ENCODE assay signal across 12 cellular contexts in the genomic region with DNA sequence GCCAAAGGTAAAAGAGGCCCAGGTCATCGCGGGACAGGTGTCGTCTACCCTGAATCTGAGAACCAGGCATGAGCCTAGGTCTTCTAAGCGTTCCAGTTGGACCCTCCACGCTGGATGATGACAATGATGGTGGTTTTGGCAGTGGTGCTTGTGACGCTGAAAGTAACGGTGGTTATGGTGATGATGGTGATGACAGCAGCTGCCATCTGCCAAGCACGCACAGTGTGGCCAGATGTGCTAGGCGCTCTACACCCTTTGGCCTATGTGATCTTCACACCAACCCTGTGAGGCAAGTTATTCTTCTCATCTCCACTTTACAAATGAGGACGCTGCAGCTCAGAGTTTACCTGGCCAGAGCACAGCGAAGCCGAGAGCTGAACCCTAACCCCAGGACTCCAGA.
DNase-seq lines count a peak whose midpoint lies in the region; ATAC-seq and TF ChIP-seq lines count a peak whose summit lies in the region.
"Had no signal": no experiment of that assay in that cellular context is flagged by ENCODE, and none has a peak within 500 bp of the region (broad histone marks: within the 10 kb centered on the region; RNA-seq: fewer than 3 reads in every experiment).

No MANE protein-coding gene starts in this region.

- H3K27me3 Mint-ChIP-seq in CD8-positive, alpha-beta memory T cell: no peaks in the 10 kb centered on the region
- peaks cover 7% of the 10 kb centered on the region for H3K27me3 Mint-ChIP-seq in endothelial cell (ENCODE audit: unreplicated experiment)
- no peaks in the 10 kb centered on the region; the same call in 1 of the 2 replicates for H3K27me3 Mint-ChIP-seq in HFFc6 (ENCODE audit: insufficient read depth)

- H3K9me3 Mint-ChIP-seq in CD8-positive, alpha-beta memory T cell: no peaks in the 10 kb centered on the region
- H3K9me3 Mint-ChIP-seq in endothelial cell (ENCODE audit: unreplicated experiment) (no peaks in the 10 kb centered on the region), HFFc6 (no peaks in the 10 kb centered on the region)

- peak overlapping the region; percentile 96 to 100 (median 98) for H3K27ac Mint-ChIP-seq in CD8-positive, alpha-beta memory T cell
- H3K27ac Mint-ChIP-seq in endothelial cell (ENCODE audit: unreplicated experiment) (no peak overlapping the region), HFFc6 (no peak overlapping the region)

- intact Hi-C loops in gastrocnemius medialis (cut with DNase I; ENCODE audit: low total_unique reads): no loop called here

- peaks cover 100% of the 10 kb centered on the region for H3K4me1 ChIP-seq in CD8-positive, alpha-beta memory T cell (ENCODE audit: insufficient read depth, low read length)
- peaks cover 67 to 93% of the 10 kb centered on the region in 2 donors for H3K4me1 ChIP-seq in gastrocnemius medialis

- H3K27me3 ChIP-seq in CD8-positive, alpha-beta memory T cell (ENCODE audit: insufficient read depth, low read length, poor library complexity, severe bottlenecking): no peaks in the 10 kb centered on the region
- no peaks in the 10 kb centered on the region for H3K27me3 ChIP-seq in gastrocnemius medialis
- H3K27me3 ChIP-seq: pancreas, tibial artery had no signal

- H3K4me3 Mint-ChIP-seq in CD8-positive, alpha-beta memory T cell: peak overlapping the region; percentile 72 to 95 (median 80)
- H3K4me3 Mint-ChIP-seq in endothelial cell (ENCODE audit: unreplicated experiment) (peak overlapping the region; percentile 29), HFFc6 (no peak overlapping the region)

- peak overlapping the region; percentile 75 for H3K27ac ChIP-seq in CD8-positive, alpha-beta memory T cell (ENCODE audit: low read depth, low read length)
- H3K27ac ChIP-seq in RWPE1 (peak overlapping the region; percentile 98), gastrocnemius medialis (peak overlapping the region; percentile 76 to 85 (median 82))
- H3K27ac ChIP-seq: pancreas, tibial artery had no signal

- no peak overlapping the region for H3K4me3 ChIP-seq in CD8-positive, alpha-beta memory T cell (ENCODE audit: low read length)
- no peak overlapping the region for H3K4me3 ChIP-seq in gastrocnemius medialis
- H3K4me3 ChIP-seq: pancreas, tibial artery had no signal

- peaks cover 94 to 99% (median 97%) of the 10 kb centered on the region in 3 donors for H3K4me1 Mint-ChIP-seq in CD8-positive, alpha-beta memory T cell
- H3K4me1 Mint-ChIP-seq in endothelial cell (ENCODE audit: unreplicated experiment) (peaks cover 33% of the 10 kb centered on the region), HFFc6 (ENCODE audit: low read depth) (peaks cover 36% of the 10 kb centered on the region)

- TF ChIP-seq CTCF in RWPE1 (conservative IDR thresholded peaks at IDR 0.05; ENCODE audit: low read depth) (no peak), endothelial cell (IDR thresholded peaks at IDR 0.05; ENCODE audit: unreplicated experiment) (no peak), gastrocnemius medialis (IDR thresholded peaks at IDR 0.05 in 4 of 5, conservative IDR thresholded peaks at IDR 0.05 in 1 of 5) (no peak), HFFc6 (IDR thresholded peaks at IDR 0.05) (no peak)

- TF ChIP-seq POLR2A in gastrocnemius medialis (IDR thresholded peaks at IDR 0.05): no peak

- CTCF ChIA-PET in CD8-positive, alpha-beta memory T cell (lab: Charles Lee): interaction anchor here (1.0 to 8.3 kb wide), 14 partner anchors 10 to 121 kb away, joined by 4 to 110 read pairs (median 8); partner anchors contain the start of gene FAM53B
- CTCF ChIA-PET in RWPE1 (lab: Yijun Ruan, JAX): interaction anchor here (0.7 kb wide), 1 partner anchor 26 kb away, joined by 3 read pairs; no protein-coding TSS in a partner anchor

- no peaks in the 10 kb centered on the region for H3K36me3 ChIP-seq in CD8-positive, alpha-beta memory T cell (ENCODE audit: insufficient read depth, low read length)
- no peaks in the 10 kb centered on the region for H3K36me3 ChIP-seq in gastrocnemius medialis
- H3K36me3 ChIP-seq: pancreas, tibial artery had no signal

- POLR2A ChIA-PET in CD8-positive, alpha-beta memory T cell (lab: Charles Lee): interaction anchor here (1.0 to 4.2 kb wide), 6 partner anchors 9 to 90 kb away, joined by 3 to 35 read pairs (median 4); no protein-coding TSS in a partner anchor
- POLR2A ChIA-PET in RWPE1 (lab: Yijun Ruan, JAX; ENCODE audit: low non-redundant PET): no interaction called here

- in situ Hi-C loops in gastrocnemius medialis (cut with MboI; ENCODE audit: low sequenced_read_pairs in 4 of 4): no loop called here

- peaks cover 0 to 15% (median 0%) of the 10 kb centered on the region in 3 donors for H3K36me3 Mint-ChIP-seq in CD8-positive, alpha-beta memory T cell
- H3K36me3 Mint-ChIP-seq in endothelial cell (ENCODE audit: low read depth, unreplicated experiment) (no peaks in the 10 kb centered on the region), HFFc6 (ENCODE audit: low read depth) (no peaks in the 10 kb centered on the region)

- peak in 3 of 5 donors; percentile 45 to 81 (median 76) for DNase-seq in CD8-positive, alpha-beta memory T cell
- DNase-seq in RWPE1 (ENCODE audit: low spot score) (no peak), endothelial cell (ENCODE audit: low spot score) (no peak), gastrocnemius medialis (no peak), HFFc6 (no peak), dermis blood vessel endothelial cell (no peak)
- no peak for DNase-seq in stimulated activated CD4-positive, alpha-beta T cell treated with anti-CD3 and anti-CD28 coated beads, Interleukin-12 subunit alpha, Interleukin-12 subunit beta, amount 100 ng/mL, for 4 hours
- no peak for DNase-seq in stimulated activated naive CD4-positive, alpha-beta T cell (lab: John Stamatoyannopoulos, UW)
- DNase-seq: amniotic stem cell, SHP77 treated with DMSO at 0.1 percent for 48 hours, tibial artery had no signal

- no peak for ATAC-seq in gastrocnemius medialis
- ATAC-seq: pancreas had no signal

- H3K9me3 ChIP-seq in CD8-positive, alpha-beta memory T cell (ENCODE audit: low read length): no peaks in the 10 kb centered on the region
- H3K9me3 ChIP-seq in gastrocnemius medialis: no peaks in the 10 kb centered on the region
- H3K9me3 ChIP-seq: pancreas, tibial artery had no signal

Comparison
In these comparisons a context has a peak if more than half of its experiments do, and no peak if none do; other contexts are left out.
1. DNase-seq: peak in CD8-positive, alpha-beta memory T cell (3 of 5); none in RWPE1 (single experiment), endothelial cell (single experiment), gastrocnemius medialis (0 of 2), HFFc6 (single experiment), stimulated activated CD4-positive, alpha-beta T cell treated with anti-CD3 and anti-CD28 coated beads, Interleukin-12 subunit alpha, Interleukin-12 subunit beta, amount 100 ng/mL, for 4 hours (single experiment), dermis blood vessel endothelial cell (single experiment) and stimulated activated naive CD4-positive, alpha-beta T cell (0 of 6).
2. H3K27ac Mint-ChIP-seq: peak in CD8-positive, alpha-beta memory T cell (8 of 8); none in endothelial cell (single experiment) and HFFc6 (single experiment).
3. Peak in every context shown above with its lines, with median percentiles within 50 percentile points of each other: H3K27ac ChIP-seq.